Comparison of ENCODE assay signal across 13 cellular contexts in genomic region chr1:35660581-35661473, GRCh38. TPM values are rescaled to one million over a fixed set of nuclear protein-coding genes. Genes with fewer than 3 reads are reported as not detected.
DNase-seq lines count a peak whose midpoint lies in the region; ATAC-seq and FAIRE-seq lines count a peak whose summit lies in the region.
"Had no signal": no experiment of that assay in that cellular context is flagged by ENCODE, and none has a peak within 500 bp of the region (broad histone marks: within the 10 kb centered on the region; RNA-seq: fewer than 3 reads in every experiment).

No MANE protein-coding gene starts in this region.

- H3K4me1 Mint-ChIP-seq in activated naive CD4-positive, alpha-beta T cell treated with anti-CD3 and anti-CD28 coated beads, Interleukin-2, amount 10 ng/mL, durations not matched to agents 7 days and 5 days: no peaks in the 10 kb centered on the region
- no peaks in the 10 kb centered on the region for H3K4me1 Mint-ChIP-seq in activated T-helper 2 cell treated with anti-CD3 and anti-CD28 coated beads, Interferon-gamma antibody, Interleukin-2, Interleukin-4, amounts not matched to agents 10 μg/mL and 5 μg/mL and 100 μg/mL, durations not matched to agents 14 hours and 24 hours and 36 hours (ENCODE audit: low read depth)
- H3K4me1 Mint-ChIP-seq: memory B cell had no signal

- H3K9ac ChIP-seq in SK-N-MC (ENCODE audit: insufficient read length): no peak overlapping the region

- peaks cover 27% of the 10 kb centered on the region for H3K27me3 Mint-ChIP-seq in activated naive CD4-positive, alpha-beta T cell treated with anti-CD3 and anti-CD28 coated beads, Interleukin-2, amount 10 ng/mL, durations not matched to agents 7 days and 5 days
- peaks cover 10% of the 10 kb centered on the region for H3K27me3 Mint-ChIP-seq in activated T-helper 2 cell treated with anti-CD3 and anti-CD28 coated beads, Interferon-gamma antibody, Interleukin-2, Interleukin-4, amounts not matched to agents 10 μg/mL and 5 μg/mL and 100 μg/mL, durations not matched to agents 14 hours and 24 hours and 36 hours (ENCODE audit: low read depth)

- no peak overlapping the region for H3K27ac Mint-ChIP-seq in activated naive CD4-positive, alpha-beta T cell treated with anti-CD3 and anti-CD28 coated beads, Interleukin-2, amount 10 ng/mL, durations not matched to agents 7 days and 5 days
- H3K27ac Mint-ChIP-seq in activated naive CD4-positive, alpha-beta T cell treated with anti-CD3 and anti-CD28 coated beads, Interleukin-2, amount 50 U/mL, for 72 hours: no peak overlapping the region
- H3K27ac Mint-ChIP-seq in activated T-helper 2 cell treated with anti-CD3 and anti-CD28 coated beads, Interferon-gamma antibody, Interleukin-2, Interleukin-4, amounts not matched to agents 10 μg/mL and 5 μg/mL and 100 μg/mL, durations not matched to agents 14 hours and 24 hours and 36 hours: no peak overlapping the region
- H3K27ac Mint-ChIP-seq: memory B cell; stimulated activated naive CD8-positive, alpha-beta T cell treated with anti-CD3 and anti-CD28 coated beads, Interleukin-15, Interleukin-2, amounts not matched to agents 100 ng/mL and 50 ng/mL, for 24 hours had no signal

- H3K36me3 Mint-ChIP-seq in activated naive CD4-positive, alpha-beta T cell treated with anti-CD3 and anti-CD28 coated beads, Interleukin-2, amount 10 ng/mL, durations not matched to agents 7 days and 5 days: no peaks in the 10 kb centered on the region
- H3K36me3 Mint-ChIP-seq in activated naive CD4-positive, alpha-beta T cell treated with anti-CD3 and anti-CD28 coated beads, Interleukin-2, amount 50 U/mL, for 72 hours: no peaks in the 10 kb centered on the region
- H3K36me3 Mint-ChIP-seq in activated T-helper 2 cell treated with anti-CD3 and anti-CD28 coated beads, Interferon-gamma antibody, Interleukin-2, Interleukin-4, amounts not matched to agents 10 μg/mL and 5 μg/mL and 100 μg/mL, durations not matched to agents 14 hours and 24 hours and 36 hours (ENCODE audit: low read depth): no peaks in the 10 kb centered on the region
- H3K36me3 Mint-ChIP-seq: memory B cell had no signal

- no peak overlapping the region for H3K4me3 ChIP-seq in SK-N-MC
- H3K4me3 ChIP-seq: dorsolateral prefrontal cortex had no signal

- no peak for FAIRE-seq in urothelium cell line (lab: Jason Lieb, UNC)
- FAIRE-seq in HTR-8/SVneo (lab: Jason Lieb, UNC): no peak
- FAIRE-seq: small intestine had no signal

- intact Hi-C loops in activated T-helper 2 cell treated with anti-CD3 and anti-CD28 coated beads, Interferon-gamma antibody, Interleukin-2, Interleukin-4, amounts not matched to agents 10 μg/mL and 5 μg/mL and 100 μg/mL, durations not matched to agents 14 hours and 24 hours and 36 hours (cut with micrococcal nuclease): no loop called here

- no peak for ATAC-seq in activated naive CD4-positive, alpha-beta T cell treated with anti-CD3 and anti-CD28 coated beads, Interleukin-2, amount 50 U/mL, for 72 hours
- no peak for ATAC-seq in HG02763 (IDR thresholded peaks at IDR 0.05; ENCODE audit: unreplicated experiment)

- H3K4me3 Mint-ChIP-seq in activated naive CD4-positive, alpha-beta T cell treated with anti-CD3 and anti-CD28 coated beads, Interleukin-2, amount 10 ng/mL, durations not matched to agents 7 days and 5 days: no peak overlapping the region
- H3K4me3 Mint-ChIP-seq in activated T-helper 2 cell treated with anti-CD3 and anti-CD28 coated beads, Interferon-gamma antibody, Interleukin-2, Interleukin-4, amounts not matched to agents 10 μg/mL and 5 μg/mL and 100 μg/mL, durations not matched to agents 14 hours and 24 hours and 36 hours (ENCODE audit: low read depth): no peak overlapping the region
- H3K4me3 Mint-ChIP-seq: memory B cell; stimulated activated naive CD8-positive, alpha-beta T cell treated with anti-CD3 and anti-CD28 coated beads, Interleukin-15, Interleukin-2, amounts not matched to agents 100 ng/mL and 50 ng/mL, for 24 hours had no signal

- H3K9me3 ChIP-seq in SK-N-MC (ENCODE audit: low read depth, low read length): no peaks in the 10 kb centered on the region

- DNase-seq in activated naive CD4-positive, alpha-beta T cell treated with anti-CD3 and anti-CD28 coated beads, Interleukin-2, amount 10 ng/mL, durations not matched to agents 7 days and 5 days: peak; percentile 34
- DNase-seq in activated naive CD4-positive, alpha-beta T cell treated with anti-CD3 and anti-CD28 coated beads, Interleukin-2, amount 50 U/mL, for 72 hours (ENCODE audit: low spot score in 2 of 2): no peak
- DNase-seq in SK-N-MC (ENCODE audit: low read depth, low spot score) (peak; percentile 35), fibroblast of the conjunctiva (ENCODE audit: low read depth) (peak; percentile 4), urothelium cell line (ENCODE audit: low spot score) (peak; percentile 50), HTR-8/SVneo (ENCODE audit: insufficient read length, low spot score) (no peak)
- DNase-seq in activated T-helper 2 cell treated with anti-CD3 and anti-CD28 coated beads, Interferon-gamma antibody, Interleukin-2, Interleukin-4, amounts not matched to agents 10 μg/mL and 5 μg/mL and 100 μg/mL, durations not matched to agents 14 hours and 24 hours and 36 hours (ENCODE audit: low spot score): no peak
- DNase-seq: dorsolateral prefrontal cortex, NCI-H2081 treated with DMSO at 0.1 percent for 48 hours, small intestine had no signal

- CTCF ChIA-PET in activated naive CD4-positive, alpha-beta T cell treated with anti-CD3 and anti-CD28 coated beads, Interleukin-2, amount 10 ng/mL, durations not matched to agents 7 days and 5 days (lab: Charles Lee): no interaction called here

- H3K27ac ChIP-seq in SK-N-MC: no peak overlapping the region
- H3K27ac ChIP-seq: dorsolateral prefrontal cortex had no signal

- no peaks in the 10 kb centered on the region for H3K36me3 ChIP-seq in SK-N-MC (ENCODE audit: insufficient read depth, low read length)

- H3K9me3 Mint-ChIP-seq in activated naive CD4-positive, alpha-beta T cell treated with anti-CD3 and anti-CD28 coated beads, Interleukin-2, amount 10 ng/mL, durations not matched to agents 7 days and 5 days: no peaks in the 10 kb centered on the region
- H3K9me3 Mint-ChIP-seq in activated naive CD4-positive, alpha-beta T cell treated with anti-CD3 and anti-CD28 coated beads, Interleukin-2, amount 50 U/mL, for 72 hours: peaks cover 0 to 4% of the 10 kb centered on the region in 2 donors
- H3K9me3 Mint-ChIP-seq in activated T-helper 2 cell treated with anti-CD3 and anti-CD28 coated beads, Interferon-gamma antibody, Interleukin-2, Interleukin-4, amounts not matched to agents 10 μg/mL and 5 μg/mL and 100 μg/mL, durations not matched to agents 14 hours and 24 hours and 36 hours: no peaks in the 10 kb centered on the region
- H3K9me3 Mint-ChIP-seq: memory B cell; stimulated activated naive CD8-positive, alpha-beta T cell treated with anti-CD3 and anti-CD28 coated beads, Interleukin-15, Interleukin-2, amounts not matched to agents 100 ng/mL and 50 ng/mL, for 24 hours had no signal

RNA-seq across cellular contexts. Expression of gene PSMB2, which starts 19.5 kb away (rescaled TPM):
- 10 to 100 TPM; 87.0 to 98.8 TPM for total RNA-seq in activated naive CD4-positive, alpha-beta T cell treated with anti-CD3 and anti-CD28 coated beads, Interleukin-2, amount 50 U/mL, for 72 hours
- 123 and 124 TPM in 2 replicates for total RNA-seq in activated T-helper 2 cell treated with anti-CD3 and anti-CD28 coated beads, Interferon-gamma antibody, Interleukin-2, Interleukin-4, amounts not matched to agents 10 μg/mL and 5 μg/mL and 100 μg/mL, durations not matched to agents 14 hours and 24 hours and 36 hours

RNA-seq across cellular contexts. Expression of gene C1orf216, which starts 57.9 kb away (rescaled TPM):
- 10 to 100 TPM; 14.2 to 17.4 TPM for total RNA-seq in activated naive CD4-positive, alpha-beta T cell treated with anti-CD3 and anti-CD28 coated beads, Interleukin-2, amount 50 U/mL, for 72 hours
- total RNA-seq in activated T-helper 2 cell treated with anti-CD3 and anti-CD28 coated beads, Interferon-gamma antibody, Interleukin-2, Interleukin-4, amounts not matched to agents 10 μg/mL and 5 μg/mL and 100 μg/mL, durations not matched to agents 14 hours and 24 hours and 36 hours: 25.4 and 26.2 TPM in 2 replicates

Comparison
In these comparisons a context has a peak if more than half of its experiments do, and no peak if none do; other contexts are left out.
1. DNase-seq: peak in activated naive CD4-positive, alpha-beta T cell treated with anti-CD3 and anti-CD28 coated beads, Interleukin-2, amount 10 ng/mL, durations not matched to agents 7 days and 5 days (single experiment), SK-N-MC (single experiment), fibroblast of the conjunctiva (single experiment) and urothelium cell line (single experiment); none in activated naive CD4-positive, alpha-beta T cell treated with anti-CD3 and anti-CD28 coated beads, Interleukin-2, amount 50 U/mL, for 72 hours (0 of 2), HTR-8/SVneo (single experiment) and activated T-helper 2 cell treated with anti-CD3 and anti-CD28 coated beads, Interferon-gamma antibody, Interleukin-2, Interleukin-4, amounts not matched to agents 10 μg/mL and 5 μg/mL and 100 μg/mL, durations not matched to agents 14 hours and 24 hours and 36 hours (single experiment).